Comparison of ENCODE assay signal across 1 cellular context in the genomic region with DNA sequence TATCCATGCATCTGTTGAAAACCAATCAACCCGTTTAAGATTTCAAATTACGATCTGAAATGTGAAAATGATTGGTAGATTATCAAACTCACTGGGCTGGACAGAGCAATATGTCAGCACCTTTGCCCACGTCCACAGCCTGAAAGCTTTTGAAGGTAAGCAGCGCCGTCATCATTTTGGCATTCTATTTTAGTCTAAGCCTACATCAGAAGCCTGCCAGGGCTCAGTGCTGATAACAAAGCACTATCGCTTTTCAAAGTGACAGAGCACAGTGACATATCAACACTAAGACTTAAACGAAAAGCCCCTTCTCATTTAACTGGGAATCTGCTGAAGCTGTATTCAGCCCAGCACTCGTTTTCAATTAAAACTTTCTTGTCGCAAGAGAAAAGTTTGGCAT.
TF ChIP-seq lines count a peak whose summit lies in the region.

No MANE protein-coding gene starts in this region.

TF ChIP-seq in SK-N-SH, 30 proteins besides CTCF, POLR2A, EP300 and RAD21:
- TF ChIP-seq MEF2A (IDR thresholded peaks at IDR 0.05; ENCODE audit: borderline replicate concordance, low read depth): no peak
- TF ChIP-seq ELF1 (IDR thresholded peaks at IDR 0.05): no peak
- no peak for TF ChIP-seq NRF1 (IDR thresholded peaks at IDR 0.05; ENCODE audit: low read depth, low read length)
- no peak for TF ChIP-seq MXI1 (IDR thresholded peaks at IDR 0.05; ENCODE audit: low read depth, low read length)
- TF ChIP-seq, protein P1, sequence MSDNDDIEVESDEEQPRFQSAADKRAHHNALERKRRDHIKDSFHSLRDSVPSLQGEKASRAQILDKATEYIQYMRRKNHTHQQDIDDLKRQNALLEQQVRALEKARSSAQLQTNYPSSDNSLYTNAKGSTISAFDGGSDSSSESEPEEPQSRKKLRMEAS (IDR thresholded peaks at IDR 0.05; ENCODE audit: low read depth): no peak
- TF ChIP-seq, protein P2, sequence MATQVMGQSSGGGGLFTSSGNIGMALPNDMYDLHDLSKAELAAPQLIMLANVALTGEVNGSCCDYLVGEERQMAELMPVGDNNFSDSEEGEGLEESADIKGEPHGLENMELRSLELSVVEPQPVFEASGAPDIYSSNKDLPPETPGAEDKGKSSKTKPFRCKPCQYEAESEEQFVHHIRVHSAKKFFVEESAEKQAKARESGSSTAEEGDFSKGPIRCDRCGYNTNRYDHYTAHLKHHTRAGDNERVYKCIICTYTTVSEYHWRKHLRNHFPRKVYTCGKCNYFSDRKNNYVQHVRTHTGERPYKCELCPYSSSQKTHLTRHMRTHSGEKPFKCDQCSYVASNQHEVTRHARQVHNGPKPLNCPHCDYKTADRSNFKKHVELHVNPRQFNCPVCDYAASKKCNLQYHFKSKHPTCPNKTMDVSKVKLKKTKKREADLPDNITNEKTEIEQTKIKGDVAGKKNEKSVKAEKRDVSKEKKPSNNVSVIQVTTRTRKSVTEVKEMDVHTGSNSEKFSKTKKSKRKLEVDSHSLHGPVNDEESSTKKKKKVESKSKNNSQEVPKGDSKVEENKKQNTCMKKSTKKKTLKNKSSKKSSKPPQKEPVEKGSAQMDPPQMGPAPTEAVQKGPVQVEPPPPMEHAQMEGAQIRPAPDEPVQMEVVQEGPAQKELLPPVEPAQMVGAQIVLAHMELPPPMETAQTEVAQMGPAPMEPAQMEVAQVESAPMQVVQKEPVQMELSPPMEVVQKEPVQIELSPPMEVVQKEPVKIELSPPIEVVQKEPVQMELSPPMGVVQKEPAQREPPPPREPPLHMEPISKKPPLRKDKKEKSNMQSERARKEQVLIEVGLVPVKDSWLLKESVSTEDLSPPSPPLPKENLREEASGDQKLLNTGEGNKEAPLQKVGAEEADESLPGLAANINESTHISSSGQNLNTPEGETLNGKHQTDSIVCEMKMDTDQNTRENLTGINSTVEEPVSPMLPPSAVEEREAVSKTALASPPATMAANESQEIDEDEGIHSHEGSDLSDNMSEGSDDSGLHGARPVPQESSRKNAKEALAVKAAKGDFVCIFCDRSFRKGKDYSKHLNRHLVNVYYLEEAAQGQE (IDR thresholded peaks at IDR 0.05; ENCODE audit: low read depth, low read length): no peak
- TF ChIP-seq YY1 (IDR thresholded peaks at IDR 0.05; ENCODE audit: low read depth): no peak
TF ChIP-seq in SK-N-SH: peak in this region for 0.
